Comparison of ENCODE assay signal across 18 cellular contexts in genomic region chr19:14378890-14379289, GRCh38. TPM values are rescaled to one million over a fixed set of nuclear protein-coding genes. Genes with fewer than 3 reads are reported as not detected.
DNase-seq lines count a peak whose midpoint lies in the region; ATAC-seq and TF ChIP-seq lines count a peak whose summit lies in the region.
"Had no signal": no experiment of that assay in that cellular context is flagged by ENCODE, and none has a peak within 500 bp of the region (broad histone marks: within the 10 kb centered on the region; RNA-seq: fewer than 3 reads in every experiment).

No MANE protein-coding gene starts in this region.

- peak overlapping the region; percentile 96 to 99 (median 99) for H3K27ac Mint-ChIP-seq in IgD-negative memory B cell
- H3K27ac Mint-ChIP-seq in endothelial cell (ENCODE audit: unreplicated experiment), result peak overlapping the region; percentile 34
- H3K27ac Mint-ChIP-seq: WTC11 had no signal

- H3K36me3 ChIP-seq in BLaER1 treated with 17β-estradiol and CSF1 and Interleukin-3, amounts not matched to agents 10 nM and 100 nM, result no peaks in the 10 kb centered on the region
- H3K36me3 ChIP-seq in rectal smooth muscle tissue (ENCODE audit: control insufficient read depth, insufficient read depth, low read length), result no peaks in the 10 kb centered on the region
- H3K36me3 ChIP-seq: ovary had no signal

- H3K4me1 ChIP-seq in BLaER1 treated with 17β-estradiol and CSF1 and Interleukin-3, amounts not matched to agents 10 nM and 100 nM, result peaks cover 71 to 86% (median 81%) of the 10 kb centered on the region in 10 experiments
- H3K4me1 ChIP-seq in rectal smooth muscle tissue (ENCODE audit: control insufficient read depth, insufficient read depth, low read length), result peaks cover 14% of the 10 kb centered on the region

- TF ChIP-seq CTCF in endothelial cell (IDR thresholded peaks at IDR 0.05; ENCODE audit: unreplicated experiment), result no peak

- H3K27me3 Mint-ChIP-seq in IgD-negative memory B cell (no peaks in the 10 kb centered on the region), endothelial cell (ENCODE audit: unreplicated experiment) (no peaks in the 10 kb centered on the region)

- H3K9me3 Mint-ChIP-seq in IgD-negative memory B cell (peaks cover 0 to 2% (median 0%) of the 10 kb centered on the region in 3 donors), endothelial cell (ENCODE audit: unreplicated experiment) (no peaks in the 10 kb centered on the region)
- H3K9me3 Mint-ChIP-seq: WTC11 had no signal

- H3K4me3 Mint-ChIP-seq in IgD-negative memory B cell, result peak overlapping the region in 3 of 4 donors; percentile 52 to 90 (median 78)
- no peak overlapping the region for H3K4me3 Mint-ChIP-seq in endothelial cell (ENCODE audit: unreplicated experiment)
- H3K4me3 Mint-ChIP-seq: WTC11 had no signal

- peak overlapping the region in 5 of 11 experiments; percentile 3 to 25 (median 20); a peak in 1 of 22 replicates for H3K27ac ChIP-seq in BLaER1 treated with 17β-estradiol and CSF1 and Interleukin-3, amounts not matched to agents 10 nM and 100 nM
- peak overlapping the region; percentile 1 for H3K27ac ChIP-seq in rectal smooth muscle tissue (ENCODE audit: low read depth, low read length)
- H3K27ac ChIP-seq: epithelial cell of prostate, KMS-11, ovary had no signal

- no peaks in the 10 kb centered on the region for H3K9me3 ChIP-seq in BLaER1 treated with 17β-estradiol and CSF1 and Interleukin-3, amounts not matched to agents 10 nM and 100 nM (replicated peaks in 1 of 11)
- H3K9me3 ChIP-seq: ovary had no signal

- no peak overlapping the region for H3K4me3 ChIP-seq in BLaER1 treated with 17β-estradiol and CSF1 and Interleukin-3, amounts not matched to agents 10 nM and 100 nM
- H3K4me3 ChIP-seq in rectal smooth muscle tissue (ENCODE audit: low read length), result no peak overlapping the region
- H3K4me3 ChIP-seq: ovary had no signal

- no peaks in the 10 kb centered on the region for H3K27me3 ChIP-seq in BLaER1 treated with 17β-estradiol and CSF1 and Interleukin-3, amounts not matched to agents 10 nM and 100 nM
- no peaks in the 10 kb centered on the region for H3K27me3 ChIP-seq in rectal smooth muscle tissue (ENCODE audit: control insufficient read depth, insufficient read depth, low read length)
- H3K27me3 ChIP-seq: ovary had no signal

- H3K4me1 Mint-ChIP-seq in IgD-negative memory B cell (peaks cover 41 to 42% (median 41%) of the 10 kb centered on the region in 3 donors), endothelial cell (ENCODE audit: unreplicated experiment) (peaks cover 14% of the 10 kb centered on the region)

- no peak for ATAC-seq in HG03432 (IDR thresholded peaks at IDR 0.05; ENCODE audit: unreplicated experiment)
- ATAC-seq: stimulated activated naive CD8-positive, alpha-beta T cell treated with anti-CD3 and anti-CD28 coated beads, Interleukin-15, Interleukin-2, amounts not matched to agents 100 U/mL and 50 U/mL, for 24 hours had no signal

- H3K9ac ChIP-seq in BLaER1 treated with 17β-estradiol and CSF1 and Interleukin-3, amounts not matched to agents 10 nM and 100 nM, result peak overlapping the region in 3 of 11 experiments; percentile 4 to 23 (median 18); a peak in 3 of 22 replicates
- H3K9ac ChIP-seq in rectal smooth muscle tissue (ENCODE audit: low read length), result no peak overlapping the region
- H3K9ac ChIP-seq: KMS-11 had no signal

- H3K4me2 ChIP-seq in BLaER1 treated with 17β-estradiol and CSF1 and Interleukin-3, amounts not matched to agents 10 nM and 100 nM, result peak overlapping the region; percentile 16 to 97 (median 89)
- H3K4me2 ChIP-seq: KMS-11 had no signal

- DNase-seq in endothelial cell (ENCODE audit: low spot score), result no peak
- DNase-seq in COLO829 (ENCODE audit: low spot score), result no peak
- no peak for DNase-seq in DMS79 (lab: John Stamatoyannopoulos, UW)
- DNase-seq: AML-193; glutamatergic neuron; midbrain; NCI-H1092; NCI-H2171; NCI-H774; ovary; stimulated activated naive CD8-positive, alpha-beta T cell treated with anti-CD3 and anti-CD28 coated beads, Interleukin-15, Interleukin-2, amounts not matched to agents 100 U/mL and 50 U/mL, for 24 hours had no signal

- H3K36me3 Mint-ChIP-seq in IgD-negative memory B cell (peaks cover 1% of the 10 kb centered on the region), endothelial cell (ENCODE audit: low read depth, unreplicated experiment) (no peaks in the 10 kb centered on the region)
- H3K36me3 Mint-ChIP-seq: WTC11 had no signal

- no peaks in the 10 kb centered on the region for H4K20me1 ChIP-seq in BLaER1 treated with 17β-estradiol and CSF1 and Interleukin-3, amounts not matched to agents 10 nM and 100 nM

RNA-seq across cellular contexts. Expression of gene ADGRE5, which starts 2.4 kb away (rescaled TPM):
- 89.3 TPM for polyA plus RNA-seq in IgD-negative memory B cell
- total RNA-seq in endothelial cell (ENCODE audit: unreplicated experiment), result 12.8 TPM

RNA-seq across cellular contexts. Expression of gene DDX39A, which starts 40.3 kb away (rescaled TPM):
- polyA plus RNA-seq in IgD-negative memory B cell, result 169 TPM
- total RNA-seq in endothelial cell (ENCODE audit: unreplicated experiment), result 81.1 TPM

RNA-seq across cellular contexts. Expression of gene PKN1, which starts 54.2 kb away (rescaled TPM):
- polyA plus RNA-seq in IgD-negative memory B cell, result 52.6 TPM
- total RNA-seq in endothelial cell (ENCODE audit: unreplicated experiment), result 207 TPM
